ENCODE assay signal across 15 cellular contexts in the genomic region with DNA sequence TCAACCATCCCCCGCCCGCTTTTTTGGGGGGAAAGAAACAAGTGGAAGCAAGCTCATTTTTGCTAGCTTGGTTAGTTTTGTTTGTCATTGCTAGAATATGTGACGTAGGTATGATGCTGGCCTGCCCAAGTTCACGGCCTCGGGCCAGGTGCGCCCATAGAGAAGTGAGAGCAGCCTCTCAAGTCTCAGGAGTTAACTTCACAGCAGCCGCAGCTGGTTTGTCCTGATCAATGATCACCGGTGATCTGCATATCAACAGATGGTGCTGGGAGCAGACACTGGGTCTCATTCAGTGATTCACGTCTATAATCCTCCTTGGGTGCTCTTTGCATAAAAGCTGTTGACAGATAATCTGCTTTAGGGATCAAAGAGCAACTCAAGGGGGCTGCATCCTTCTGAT. TPM values are rescaled to one million over a fixed set of nuclear protein-coding genes. Genes with fewer than 3 reads are reported as not detected.
DNase-seq lines count a peak whose midpoint lies in the region; ATAC-seq lines count a peak whose summit lies in the region.
"Had no signal": no experiment of that assay in that cellular context is flagged by ENCODE, and none has a peak within 500 bp of the region (broad histone marks: within the 10 kb centered on the region; RNA-seq: fewer than 3 reads in every experiment).

No MANE protein-coding gene starts in this region.

- ATAC-seq in GM18858 (IDR thresholded peaks at IDR 0.05; ENCODE audit: unreplicated experiment): peak; percentile 81
- ATAC-seq in GM21723 (IDR thresholded peaks at IDR 0.05; ENCODE audit: unreplicated experiment): peak; percentile 92
- peak; percentile 96 for ATAC-seq in HG03354 (IDR thresholded peaks at IDR 0.05; ENCODE audit: poor library complexity, severe bottlenecking, unreplicated experiment)
- no peak for ATAC-seq in activated T-helper 17 cell treated with anti-CD3 and anti-CD28 coated beads, Interleukin-2, amount 50 U/mL, for 72 hours (replicated peaks)
- ATAC-seq in Right ventricle myocardium inferior: no peak

- H3K9me3 ChIP-seq in iPS-15b (ENCODE audit: control insufficient read depth, insufficient read depth, low read length): no peaks in the 10 kb centered on the region
- H3K9me3 ChIP-seq: colonic mucosa had no signal

- intact Hi-C loops in cardiac septum (cut with DNase I) (loop anchor here (10.0 kb wide), 2 partner anchors 443 to 693 kb away; no protein-coding TSS in a partner anchor), Right ventricle myocardium inferior (cut with DNase I) (loop anchor here (5.0 to 10.0 kb wide), 2 partner anchors 443 to 695 kb away; no protein-coding TSS in a partner anchor)

- no peak for DNase-seq in NCI-H748 (lab: John Stamatoyannopoulos, UW; ENCODE audit: unreplicated experiment)
- no peak for DNase-seq in cardiac septum (ENCODE audit: low spot score)
- no peak for DNase-seq in Right ventricle myocardium inferior (ENCODE audit: missing footprints)
- DNase-seq: activated CD4-positive, CD25-positive, alpha-beta regulatory T cell treated with anti-CD3 and anti-CD28 coated beads, Interleukin-2, amount 50 U/mL, for 72 hours; colonic mucosa; GDM1; HCEC 1CT; KBM-7; left ventricle myocardium superior; NCI-H2171 had no signal

- H3K27ac Mint-ChIP-seq in activated T-helper 17 cell treated with anti-CD3 and anti-CD28 coated beads, Interleukin-2, amount 50 U/mL, for 72 hours: no peak overlapping the region

- H3K9me3 Mint-ChIP-seq in activated T-helper 17 cell treated with anti-CD3 and anti-CD28 coated beads, Interleukin-2, amount 50 U/mL, for 72 hours: no peaks in the 10 kb centered on the region

- H3K4me3 Mint-ChIP-seq in activated T-helper 17 cell treated with anti-CD3 and anti-CD28 coated beads, Interleukin-2, amount 50 U/mL, for 72 hours: no peak overlapping the region

- H3K27me3 ChIP-seq in iPS-15b (ENCODE audit: control insufficient read depth, insufficient read depth, low read length): peaks cover 14% of the 10 kb centered on the region

- H3K36me3 Mint-ChIP-seq in activated T-helper 17 cell treated with anti-CD3 and anti-CD28 coated beads, Interleukin-2, amount 50 U/mL, for 72 hours (ENCODE audit: low read depth): no peaks in the 10 kb centered on the region

- H3K4me3 ChIP-seq in iPS-15b (ENCODE audit: low read depth, low read length): peak overlapping the region; percentile 35
- H3K4me3 ChIP-seq: colonic mucosa had no signal

- no peak overlapping the region for H3K9ac ChIP-seq in iPS-15b (ENCODE audit: low read depth, low read length)

- H3K4me1 Mint-ChIP-seq in activated T-helper 17 cell treated with anti-CD3 and anti-CD28 coated beads, Interleukin-2, amount 50 U/mL, for 72 hours: no peaks in the 10 kb centered on the region

- H3K27me3 Mint-ChIP-seq in activated T-helper 17 cell treated with anti-CD3 and anti-CD28 coated beads, Interleukin-2, amount 50 U/mL, for 72 hours: peaks cover 39% of the 10 kb centered on the region

- H3K36me3 ChIP-seq in iPS-15b (ENCODE audit: control insufficient read depth, insufficient read depth, low read length): no peaks in the 10 kb centered on the region
- H3K36me3 ChIP-seq: colonic mucosa had no signal

- peaks cover 15% of the 10 kb centered on the region for H3K4me1 ChIP-seq in iPS-15b (ENCODE audit: control insufficient read depth, insufficient read depth, low read length)
- H3K4me1 ChIP-seq: colonic mucosa had no signal

RNA-seq across cellular contexts. Expression of a gene that starts 50.1 kb away (rescaled TPM):
- total RNA-seq in cardiac septum: 0.05 TPM
- total RNA-seq in activated T-helper 17 cell treated with anti-CD3 and anti-CD28 coated beads, Interleukin-2, amount 50 U/mL, for 72 hours: 1 to 10 TPM in 1 of 2 donors, under 1 TPM in 1; 0.82 to 2.2 TPM
- 0.11 TPM for total RNA-seq in Right ventricle myocardium inferior
- total RNA-seq: left ventricle myocardium superior had no signal

Comparison
In these comparisons a context has a peak if more than half of its experiments do, and no peak if none do; other contexts are left out.
1. ATAC-seq: peak in GM18858 (single experiment), GM21723 (single experiment) and HG03354 (single experiment); none in activated T-helper 17 cell treated with anti-CD3 and anti-CD28 coated beads, Interleukin-2, amount 50 U/mL, for 72 hours (single experiment) and Right ventricle myocardium inferior (single experiment).